In the genomic region with DNA sequence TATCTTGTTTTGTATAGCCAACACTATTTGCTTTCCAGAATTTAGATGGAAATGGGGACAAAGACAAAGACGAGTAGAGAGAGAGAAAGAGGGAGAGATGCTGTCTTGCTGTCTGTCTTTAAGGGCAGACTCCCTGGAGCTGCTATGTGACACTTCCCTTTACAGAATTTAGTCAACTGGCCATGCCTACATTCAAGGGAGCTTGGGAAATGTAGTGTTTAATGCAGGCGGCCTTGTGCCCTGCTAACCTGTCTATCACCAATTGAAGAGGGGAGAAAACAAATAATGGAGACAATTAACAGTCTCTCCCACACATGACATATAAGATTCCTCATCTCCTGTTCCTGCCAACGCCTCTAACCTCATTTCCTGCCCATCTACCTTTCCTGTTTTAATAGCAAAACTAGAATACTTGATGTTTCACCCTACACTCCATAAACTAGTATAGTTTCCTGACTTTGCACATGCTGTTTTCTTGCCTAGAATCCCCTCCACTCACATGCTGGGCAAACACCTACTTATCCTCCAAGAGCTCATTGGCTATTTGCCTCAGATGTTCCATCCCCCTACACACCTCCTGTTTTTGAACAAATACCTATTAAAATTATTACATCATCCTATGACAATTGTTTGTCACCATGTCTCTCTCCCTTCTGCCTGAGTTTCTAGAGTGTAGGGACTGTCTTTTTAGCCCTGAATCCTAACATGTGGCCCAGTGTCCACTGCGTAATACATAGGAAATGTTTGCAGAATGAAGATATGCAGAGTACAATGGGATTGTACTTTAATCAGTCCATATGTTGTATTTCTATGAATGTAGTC, we compare ENCODE assay signal across 1 cellular context.
TF ChIP-seq lines count a peak whose summit lies in the region.

No MANE protein-coding gene starts in this region.

TF ChIP-seq in SK-N-SH treated with all-trans-retinoic acid at 6 μM for 48 hours, 23 proteins besides CTCF, POLR2A, EP300 and RAD21 (continued from another document):
- TF ChIP-seq CSRNP3 (CRISPR knock-in tag; IDR thresholded peaks at IDR 0.05) (no peak), PPARA (CRISPR knock-in tag; IDR thresholded peaks at IDR 0.05; ENCODE audit: borderline replicate concordance) (no peak), ZFP30 (CRISPR knock-in tag; IDR thresholded peaks at IDR 0.05) (no peak)
- TF ChIP-seq, protein P1, sequence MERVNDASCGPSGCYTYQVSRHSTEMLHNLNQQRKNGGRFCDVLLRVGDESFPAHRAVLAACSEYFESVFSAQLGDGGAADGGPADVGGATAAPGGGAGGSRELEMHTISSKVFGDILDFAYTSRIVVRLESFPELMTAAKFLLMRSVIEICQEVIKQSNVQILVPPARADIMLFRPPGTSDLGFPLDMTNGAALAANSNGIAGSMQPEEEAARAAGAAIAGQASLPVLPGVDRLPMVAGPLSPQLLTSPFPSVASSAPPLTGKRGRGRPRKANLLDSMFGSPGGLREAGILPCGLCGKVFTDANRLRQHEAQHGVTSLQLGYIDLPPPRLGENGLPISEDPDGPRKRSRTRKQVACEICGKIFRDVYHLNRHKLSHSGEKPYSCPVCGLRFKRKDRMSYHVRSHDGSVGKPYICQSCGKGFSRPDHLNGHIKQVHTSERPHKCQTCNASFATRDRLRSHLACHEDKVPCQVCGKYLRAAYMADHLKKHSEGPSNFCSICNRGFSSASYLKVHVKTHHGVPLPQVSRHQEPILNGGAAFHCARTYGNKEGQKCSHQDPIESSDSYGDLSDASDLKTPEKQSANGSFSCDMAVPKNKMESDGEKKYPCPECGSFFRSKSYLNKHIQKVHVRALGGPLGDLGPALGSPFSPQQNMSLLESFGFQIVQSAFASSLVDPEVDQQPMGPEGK (CRISPR knock-in tag; IDR thresholded peaks at IDR 0.05; ENCODE audit: borderline replicate concordance) = no peak
